Comparison of ENCODE assay signal across 8 cellular contexts in the genomic region with DNA sequence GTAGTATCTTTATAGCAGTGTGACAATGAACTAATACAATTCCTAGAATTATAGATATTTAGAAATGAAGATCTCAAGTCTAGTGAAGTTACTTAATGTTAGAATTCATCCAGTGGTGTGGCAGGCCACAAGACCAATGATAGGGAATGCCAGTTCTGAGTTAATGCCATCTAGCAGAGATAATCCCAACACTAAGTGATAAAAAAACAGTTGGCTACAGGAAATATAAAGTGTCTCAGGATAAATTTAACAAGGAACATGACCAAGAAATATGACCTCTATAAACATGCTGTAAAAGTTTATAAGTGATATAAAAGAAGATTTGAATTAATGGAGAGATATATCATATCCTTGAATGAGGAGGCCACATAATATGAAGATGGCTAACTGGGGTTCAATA.
"Had no signal": no experiment of that assay in that cellular context is flagged by ENCODE, and none has a peak within 500 bp of the region (broad histone marks: within the 10 kb centered on the region; RNA-seq: fewer than 3 reads in every experiment).

No MANE protein-coding gene starts in this region.

- H3K27ac Mint-ChIP-seq: IgD-negative memory B cell had no signal

- DNase-seq: IMR-90, KBM-7, KG1 had no signal

- H3K9ac ChIP-seq: KMS-11 had no signal

- H3K27me3 Mint-ChIP-seq: IgD-negative memory B cell had no signal

- H3K27ac ChIP-seq: HL-60, KMS-11 had no signal

- H3K4me2 ChIP-seq: KMS-11 had no signal

- H3K4me1 Mint-ChIP-seq: IgD-negative memory B cell had no signal

- ATAC-seq: HepG2, K562 had no signal

- H3K36me3 Mint-ChIP-seq: IgD-negative memory B cell had no signal

- H3K4me3 ChIP-seq: K562 had no signal

- H3K4me3 Mint-ChIP-seq: IgD-negative memory B cell had no signal
